In the genomic region with DNA sequence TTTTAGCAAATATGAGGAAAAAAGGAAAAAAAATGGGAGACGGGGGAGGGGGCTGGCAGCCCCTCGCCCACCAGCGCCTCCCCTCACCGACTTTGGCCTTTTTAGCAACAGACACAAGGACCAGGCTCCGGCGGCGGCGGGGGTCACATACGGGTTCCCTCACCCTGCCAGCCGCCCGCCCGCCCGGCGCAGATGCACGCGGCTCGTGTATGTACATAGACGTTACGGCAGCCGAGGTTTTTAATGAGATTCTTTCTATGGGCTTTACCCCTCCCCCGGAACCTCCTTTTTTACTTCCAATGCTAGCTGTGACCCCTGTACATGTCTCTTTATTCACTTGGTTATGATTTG, we compare ENCODE assay signal across 14 cellular contexts. TPM values are rescaled to one million over a fixed set of nuclear protein-coding genes. Genes with fewer than 3 reads are reported as not detected.
DNase-seq lines count a peak whose midpoint lies in the region; ATAC-seq and TF ChIP-seq lines count a peak whose summit lies in the region.
"Had no signal": no experiment of that assay in that cellular context is flagged by ENCODE, and none has a peak within 500 bp of the region (broad histone marks: within the 10 kb centered on the region; RNA-seq: fewer than 3 reads in every experiment).

No MANE protein-coding gene starts in this region.

- intact Hi-C loops in activated T-helper 1 cell treated with anti-CD3 and anti-CD28 coated beads, Interleukin-12 subunit alpha, Interleukin-12 subunit beta, Interleukin-2, Interleukin-4 antibody, amounts not matched to agents 30 ng/mL and 10 ng/mL and 1 ng/mL, durations not matched to agents 14 hours and 24 hours and 36 hours (cut with micrococcal nuclease): loop anchor here (10.0 kb wide), 1 partner anchor 839 kb away; the partner anchor contains the start of gene RNASEK
- intact Hi-C loops in natural killer cell (cut with micrococcal nuclease): loop anchor here (10.0 kb wide), 1 partner anchor 109 kb away; no protein-coding TSS in a partner anchor

- H3K4me2 ChIP-seq in mesenchymal stem cell (ENCODE audit: low read length, poor library complexity, severe bottlenecking): no peak overlapping the region

- no peak overlapping the region for H3K27ac Mint-ChIP-seq in activated T-helper 1 cell treated with anti-CD3 and anti-CD28 coated beads, Interleukin-12 subunit alpha, Interleukin-12 subunit beta, Interleukin-2, Interleukin-4 antibody, amounts not matched to agents 30 ng/mL and 10 ng/mL and 1 ng/mL, durations not matched to agents 14 hours and 24 hours and 36 hours
- H3K27ac Mint-ChIP-seq in natural killer cell: peak overlapping the region; percentile 36 to 79
- H3K27ac Mint-ChIP-seq: activated B cell treated with CpG ODN at 0.5 μM for 24 hours had no signal

- H2AK5ac ChIP-seq in mesenchymal stem cell (ENCODE audit: low read length, severe bottlenecking): no peak overlapping the region

- H3K4me1 ChIP-seq in mesenchymal stem cell (ENCODE audit: control insufficient read depth, insufficient read depth, low read depth, low read length): peaks cover 34% of the 10 kb centered on the region

- DNase-seq in NCI-H82 (lab: John Stamatoyannopoulos, UW): peak; percentile 25
- DNase-seq in NCI-H82 treated with DMSO at 0.1 percent for 48 hours (lab: John Stamatoyannopoulos, UW; ENCODE audit: unreplicated experiment): no peak
- DNase-seq in activated T-helper 1 cell treated with anti-CD3 and anti-CD28 coated beads, Interleukin-12 subunit alpha, Interleukin-12 subunit beta, Interleukin-2, Interleukin-4 antibody, amounts not matched to agents 30 ng/mL and 10 ng/mL and 1 ng/mL, durations not matched to agents 14 hours and 24 hours and 36 hours (ENCODE audit: low spot score): no peak
- DNase-seq in natural killer cell: no peak
- no peak for DNase-seq in mesenchymal stem cell
- DNase-seq in medulla oblongata (ENCODE audit: extremely low spot score): no peak
- DNase-seq: 8988T, activated B cell treated with CpG ODN at 0.5 μM for 24 hours, COR-L47, cortex of kidney, NCI-H1105, NCI-H524 treated with DMSO at 0.1 percent for 48 hours, SHP77, substantia nigra had no signal

- H4K91ac ChIP-seq in mesenchymal stem cell (ENCODE audit: low read length): no peak overlapping the region

- H3K9me3 ChIP-seq in mesenchymal stem cell (ENCODE audit: control insufficient read depth, low read length): no peaks in the 10 kb centered on the region

- H3K4ac ChIP-seq in mesenchymal stem cell (ENCODE audit: low read depth in 1 of 2, low read length in 2 of 2): no peak overlapping the region

- no peak overlapping the region for H3K9ac ChIP-seq in mesenchymal stem cell (ENCODE audit: low read length)

- no peak overlapping the region for H3K18ac ChIP-seq in mesenchymal stem cell (ENCODE audit: low read depth in 1 of 2, low read length in 2 of 2)

- H3K4me3 ChIP-seq in mesenchymal stem cell (ENCODE audit: insufficient read depth in 1 of 2, low read depth in 1 of 2, low read length in 2 of 2): no peak overlapping the region

- H2BK120ac ChIP-seq in mesenchymal stem cell (ENCODE audit: low read depth, low read length): no peak overlapping the region

- peak overlapping the region; percentile 15 for H3K4me3 Mint-ChIP-seq in activated T-helper 1 cell treated with anti-CD3 and anti-CD28 coated beads, Interleukin-12 subunit alpha, Interleukin-12 subunit beta, Interleukin-2, Interleukin-4 antibody, amounts not matched to agents 30 ng/mL and 10 ng/mL and 1 ng/mL, durations not matched to agents 14 hours and 24 hours and 36 hours
- peak overlapping the region; percentile 77 for H3K4me3 Mint-ChIP-seq in natural killer cell
- H3K4me3 Mint-ChIP-seq: activated B cell treated with CpG ODN at 0.5 μM for 24 hours had no signal

- TF ChIP-seq CTCF in natural killer cell (IDR thresholded peaks at IDR 0.05): no peak

- H2BK15ac ChIP-seq in mesenchymal stem cell (ENCODE audit: low read depth, poor library complexity, severe bottlenecking): no peak overlapping the region

- no peak overlapping the region for H2AFZ ChIP-seq in mesenchymal stem cell (ENCODE audit: low read depth, low read length)

- H2BK5ac ChIP-seq in mesenchymal stem cell (ENCODE audit: low read depth, low read length, poor library complexity, severe bottlenecking): no peak overlapping the region

- 65% methylated on average over 14 of the region's 21 CpGs for WGBS in mesenchymal stem cell

- peaks cover 41% of the 10 kb centered on the region for H3K36me3 Mint-ChIP-seq in activated T-helper 1 cell treated with anti-CD3 and anti-CD28 coated beads, Interleukin-12 subunit alpha, Interleukin-12 subunit beta, Interleukin-2, Interleukin-4 antibody, amounts not matched to agents 30 ng/mL and 10 ng/mL and 1 ng/mL, durations not matched to agents 14 hours and 24 hours and 36 hours (ENCODE audit: low read depth)
- H3K36me3 Mint-ChIP-seq in natural killer cell: no peaks in the 10 kb centered on the region

- no peak for ATAC-seq in natural killer cell

- H4K8ac ChIP-seq in mesenchymal stem cell (ENCODE audit: low read length): no peak overlapping the region

- H2BK12ac ChIP-seq in mesenchymal stem cell (ENCODE audit: low read length in 2 of 2): no peak overlapping the region

- no peaks in the 10 kb centered on the region for H3K27me3 Mint-ChIP-seq in activated T-helper 1 cell treated with anti-CD3 and anti-CD28 coated beads, Interleukin-12 subunit alpha, Interleukin-12 subunit beta, Interleukin-2, Interleukin-4 antibody, amounts not matched to agents 30 ng/mL and 10 ng/mL and 1 ng/mL, durations not matched to agents 14 hours and 24 hours and 36 hours (ENCODE audit: insufficient read depth)
- H3K27me3 Mint-ChIP-seq in natural killer cell (ENCODE audit: low read depth in 2 of 2): no peaks in the 10 kb centered on the region
- H3K27me3 Mint-ChIP-seq: activated B cell treated with CpG ODN at 0.5 μM for 24 hours had no signal

- H3K4me1 Mint-ChIP-seq in activated T-helper 1 cell treated with anti-CD3 and anti-CD28 coated beads, Interleukin-12 subunit alpha, Interleukin-12 subunit beta, Interleukin-2, Interleukin-4 antibody, amounts not matched to agents 30 ng/mL and 10 ng/mL and 1 ng/mL, durations not matched to agents 14 hours and 24 hours and 36 hours (ENCODE audit: low read depth): peaks cover 13% of the 10 kb centered on the region
- peaks cover 12 to 17% of the 10 kb centered on the region in 2 donors for H3K4me1 Mint-ChIP-seq in natural killer cell

- no peak overlapping the region for H3K27ac ChIP-seq in mesenchymal stem cell (ENCODE audit: low read length, poor library complexity, severe bottlenecking)

- H3K36me3 ChIP-seq in mesenchymal stem cell (ENCODE audit: control insufficient read depth in 1 of 2, insufficient read depth in 2 of 2, low read depth in 1 of 2, low read length in 2 of 2): peaks cover 41 to 55% of the 10 kb centered on the region in 2 experiments

- H3K79me1 ChIP-seq in mesenchymal stem cell (replicated peaks; ENCODE audit: low read length, poor library complexity, severe bottlenecking): peaks cover 34% of the 10 kb centered on the region

- no peaks in the 10 kb centered on the region for H3K9me3 Mint-ChIP-seq in activated T-helper 1 cell treated with anti-CD3 and anti-CD28 coated beads, Interleukin-12 subunit alpha, Interleukin-12 subunit beta, Interleukin-2, Interleukin-4 antibody, amounts not matched to agents 30 ng/mL and 10 ng/mL and 1 ng/mL, durations not matched to agents 14 hours and 24 hours and 36 hours
- no peaks in the 10 kb centered on the region for H3K9me3 Mint-ChIP-seq in natural killer cell
- H3K9me3 Mint-ChIP-seq: activated B cell treated with CpG ODN at 0.5 μM for 24 hours had no signal

- no peak overlapping the region for H3K14ac ChIP-seq in mesenchymal stem cell (ENCODE audit: low read length in 2 of 2)

- no peak overlapping the region for H3K23ac ChIP-seq in mesenchymal stem cell (ENCODE audit: low read length in 2 of 2)

- H3K27me3 ChIP-seq in mesenchymal stem cell (ENCODE audit: control insufficient read depth in 1 of 2, insufficient read depth in 1 of 2, low read length in 2 of 2): no peaks in the 10 kb centered on the region

RNA-seq across cellular contexts. Expression of gene TMEM88, which starts 1.2 kb away (rescaled TPM):
- total RNA-seq in activated T-helper 1 cell treated with anti-CD3 and anti-CD28 coated beads, Interleukin-12 subunit alpha, Interleukin-12 subunit beta, Interleukin-2, Interleukin-4 antibody, amounts not matched to agents 30 ng/mL and 10 ng/mL and 1 ng/mL, durations not matched to agents 14 hours and 24 hours and 36 hours: 7.4 TPM in 2 replicates
- total RNA-seq in natural killer cell: 10 to 100 TPM; 12.7 to 45.5 (median 27.6) TPM
- polyA plus RNA-seq in mesenchymal stem cell (2013, experiment 1 of 2): 79.2 TPM
- polyA plus RNA-seq in mesenchymal stem cell (2013, experiment 2 of 2): 76.9 TPM

RNA-seq across cellular contexts. Expression of gene NAA38, which starts 3.7 kb away (rescaled TPM):
- 36.4 and 43.5 TPM in 2 replicates for total RNA-seq in activated T-helper 1 cell treated with anti-CD3 and anti-CD28 coated beads, Interleukin-12 subunit alpha, Interleukin-12 subunit beta, Interleukin-2, Interleukin-4 antibody, amounts not matched to agents 30 ng/mL and 10 ng/mL and 1 ng/mL, durations not matched to agents 14 hours and 24 hours and 36 hours
- total RNA-seq in natural killer cell: 10 to 100 TPM; 35.9 to 40.3 (median 37.3) TPM
- 98.1 TPM for polyA plus RNA-seq in mesenchymal stem cell (2013, experiment 1 of 2)
- polyA plus RNA-seq in mesenchymal stem cell (2013, experiment 2 of 2): 95.0 TPM

RNA-seq across cellular contexts. Expression of gene CYB5D1, which starts 4.1 kb away (rescaled TPM):
- total RNA-seq in activated T-helper 1 cell treated with anti-CD3 and anti-CD28 coated beads, Interleukin-12 subunit alpha, Interleukin-12 subunit beta, Interleukin-2, Interleukin-4 antibody, amounts not matched to agents 30 ng/mL and 10 ng/mL and 1 ng/mL, durations not matched to agents 14 hours and 24 hours and 36 hours: 11.8 and 12.7 TPM in 2 replicates
- total RNA-seq in natural killer cell: 10 to 100 TPM; 11.0 to 18.3 (median 11.5) TPM
- polyA plus RNA-seq in mesenchymal stem cell (2013, experiment 1 of 2): 7.9 TPM
- 8.0 TPM for polyA plus RNA-seq in mesenchymal stem cell (2013, experiment 2 of 2)

RNA-seq across cellular contexts. Expression of gene KDM6B, which starts 19.7 kb away (rescaled TPM):
- total RNA-seq in activated T-helper 1 cell treated with anti-CD3 and anti-CD28 coated beads, Interleukin-12 subunit alpha, Interleukin-12 subunit beta, Interleukin-2, Interleukin-4 antibody, amounts not matched to agents 30 ng/mL and 10 ng/mL and 1 ng/mL, durations not matched to agents 14 hours and 24 hours and 36 hours: 163 and 177 TPM in 2 replicates
- 100 to 1,000 TPM; 104 to 165 (median 149) TPM for total RNA-seq in natural killer cell
- 16.2 TPM for polyA plus RNA-seq in mesenchymal stem cell (2013, experiment 1 of 2)
- 16.4 TPM for polyA plus RNA-seq in mesenchymal stem cell (2013, experiment 2 of 2)

RNA-seq across cellular contexts. Expression of gene CHD3, which starts 34.9 kb away (rescaled TPM):
- 125 and 133 TPM in 2 replicates for total RNA-seq in activated T-helper 1 cell treated with anti-CD3 and anti-CD28 coated beads, Interleukin-12 subunit alpha, Interleukin-12 subunit beta, Interleukin-2, Interleukin-4 antibody, amounts not matched to agents 30 ng/mL and 10 ng/mL and 1 ng/mL, durations not matched to agents 14 hours and 24 hours and 36 hours
- 100 to 1,000 TPM; 215 to 275 (median 218) TPM for total RNA-seq in natural killer cell
- polyA plus RNA-seq in mesenchymal stem cell (2013, experiment 1 of 2): 56.3 TPM
- polyA plus RNA-seq in mesenchymal stem cell (2013, experiment 2 of 2): 50.2 TPM
